10 cellular contexts compared by ENCODE assay signal in genomic region chr5:1845696-1846095, GRCh38. TPM values are rescaled to one million over a fixed set of nuclear protein-coding genes. Genes with fewer than 3 reads are reported as not detected.
"Had no signal": no experiment of that assay in that cellular context is flagged by ENCODE, and none has a peak within 500 bp of the region (broad histone marks: within the 10 kb centered on the region; RNA-seq: fewer than 3 reads in every experiment).

No MANE protein-coding gene starts in this region.

- H3K4me3 ChIP-seq: GM23248, HAP-1, K562 had no signal

- ATAC-seq: HCT116, K562 had no signal

- H3K27ac ChIP-seq: GM23248 had no signal

- H3K9ac ChIP-seq: GM23248 had no signal

- H2AFZ ChIP-seq: GM23248 had no signal

- H3K36me3 ChIP-seq: HAP-1 had no signal

- H3K9me3 ChIP-seq: HAP-1 had no signal

- DNase-seq: GM23248, GOT3, H7, IMR-90, KG1 had no signal

- H3K4me1 ChIP-seq: HAP-1 had no signal

RNA-seq across cellular contexts. Expression of gene IRX4, which starts 37.0 kb away (rescaled TPM):
- total RNA-seq: GM23248, H4, HT-29, IMR-90, K562 had no signal
- polyA plus RNA-seq: GM23248, IMR-90, K562 had no signal
